Comparison of ENCODE assay signal across 19 cellular contexts in genomic region chr4:16865897-16866283, GRCh38. TPM values are rescaled to one million over a fixed set of nuclear protein-coding genes. Genes with fewer than 3 reads are reported as not detected.
"Had no signal": no experiment of that assay in that cellular context is flagged by ENCODE, and none has a peak within 500 bp of the region (broad histone marks: within the 10 kb centered on the region; RNA-seq: fewer than 3 reads in every experiment).

No MANE protein-coding gene starts in this region.

- H3K27ac ChIP-seq: neutrophil, ovary, prostate gland, transverse colon, vagina had no signal

- H3K27me3 ChIP-seq: neutrophil, ovary, stomach, transverse colon, vagina had no signal

- H3K9me3 ChIP-seq: neutrophil, ovary, prostate gland, stomach, transverse colon, vagina had no signal

- H3K4me1 ChIP-seq: prostate gland, transverse colon had no signal

- DNase-seq: activated CD4-positive, alpha-beta memory T cell treated with anti-CD3 and anti-CD28 coated beads for 36 hours; activated CD4-positive, alpha-beta T cell treated with anti-CD3 and anti-CD28 coated beads for 36 hours; activated effector memory CD4-positive, alpha-beta T cell treated with anti-CD3 and anti-CD28 coated beads, Interleukin-2, amount 50 U/mL, for 16 hours; activated naive CD4-positive, alpha-beta T cell treated with anti-CD3 and anti-CD28 coated beads, Interleukin-2, amount 10 ng/mL, durations not matched to agents 7 days and 5 days; activated T-cell treated with anti-CD3 and anti-CD28 coated beads for 4 hours; effector CD4-positive, alpha-beta T cell; foreskin melanocyte; ovary; stimulated activated CD4-positive, alpha-beta T cell treated with anti-CD3 and anti-CD28 coated beads, Interleukin-1b, Interleukin-23, amount 100 ng/mL, for 48 hours; stomach; transverse colon had no signal

- ATAC-seq: activated CD4-positive, alpha-beta T cell treated with anti-CD3 and anti-CD28 coated beads for 36 hours; esophagus mucosa; natural killer cell treated with Interleukin-12 subunit alpha and Interleukin-12 subunit beta and Interleukin-15 and Interleukin-18, amount 100 ng/mL, for 72 hours; SK-N-SH treated with all-trans-retinoic acid at 6 μM for 48 hours; stimulated activated memory B cell treated with anti-CD40 and anti-IgM and Interleukin-4, amounts not matched to agents 10 μg/mL and 1 μg/mL and 100 μg/mL, for 72 hours had no signal

- H3K4me3 ChIP-seq: ovary, prostate gland, stomach, transverse colon, vagina had no signal

- H3K36me3 ChIP-seq: neutrophil, ovary, prostate gland, stomach, transverse colon, vagina had no signal

RNA-seq across cellular contexts. Expression of gene LDB2, which starts 32.6 kb away (rescaled TPM):
- total RNA-seq: activated CD4-positive, alpha-beta memory T cell treated with anti-CD3 and anti-CD28 coated beads for 36 hours; T-helper 2 cell treated with Interferon-gamma antibody and Interleukin-4, amounts not matched to agents 100 ng/mL and 5 ng/mL, for 36 hours had no signal
